ENCODE assay signal across 13 cellular contexts in the genomic region with DNA sequence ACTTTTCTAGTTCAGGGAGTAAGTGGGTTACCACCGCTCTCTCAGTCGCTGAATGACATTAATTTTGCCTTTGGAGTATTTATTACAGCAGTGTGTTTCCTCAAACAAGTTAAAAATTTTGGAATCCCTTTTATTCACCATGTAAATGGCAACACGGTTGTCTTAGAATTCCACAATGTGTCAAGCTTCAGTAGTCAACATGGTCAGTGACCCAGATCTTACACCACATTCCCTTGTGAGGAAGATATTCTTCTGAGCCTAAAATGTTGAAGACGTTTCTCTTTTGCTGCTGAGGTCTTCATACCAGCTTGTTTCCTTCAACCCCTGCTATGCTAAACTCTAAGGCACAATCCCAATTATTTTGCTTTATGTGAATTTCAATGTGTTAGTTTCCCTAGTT. TPM values are rescaled to one million over a fixed set of nuclear protein-coding genes. Genes with fewer than 3 reads are reported as not detected.
A peak's percentile ranks its signal among the peaks of the same experiment; 100 is the strongest.
DNase-seq lines count a peak whose midpoint lies in the region; ATAC-seq and TF ChIP-seq lines count a peak whose summit lies in the region.
"Had no signal": no experiment of that assay in that cellular context is flagged by ENCODE, and none has a peak within 500 bp of the region (broad histone marks: within the 10 kb centered on the region; RNA-seq: fewer than 3 reads in every experiment).

No MANE protein-coding gene starts in this region.

- no CpG with 5 or more reads among the region's 4 CpGs for WGBS in mesendoderm (ENCODE audit: extremely low coverage, insufficient coverage, low lambda C conversion rate)

- no peaks in the 10 kb centered on the region for H3K36me3 ChIP-seq in mesendoderm (ENCODE audit: control insufficient read depth, insufficient read depth, low read length)

- no peak overlapping the region for H4K8ac ChIP-seq in mesendoderm (ENCODE audit: low read depth, low read length)

- H3K56ac ChIP-seq in mesendoderm (ENCODE audit: low read length) = no peak overlapping the region

- no peaks in the 10 kb centered on the region for H3K79me2 ChIP-seq in mesendoderm (ENCODE audit: control insufficient read depth, insufficient read depth, low read length)

- H3K4me3 ChIP-seq in epithelial cell of proximal tubule (ENCODE audit: low read depth, low read length) = no peak overlapping the region
- H3K4me3 ChIP-seq in mesendoderm (ENCODE audit: low read length) = no peak overlapping the region
- H3K4me3 ChIP-seq: GM12878, GM23248 had no signal

- H4K5ac ChIP-seq in mesendoderm (ENCODE audit: low read length) = no peak overlapping the region

- H2BK15ac ChIP-seq in mesendoderm (replicated peaks; ENCODE audit: low read depth) = no peak overlapping the region

- H3K9ac ChIP-seq in mesendoderm (ENCODE audit: low read length) = no peak overlapping the region
- H3K9ac ChIP-seq: GM23248 had no signal

- no peak overlapping the region for H3K4me2 ChIP-seq in mesendoderm (ENCODE audit: low read length)

- no peak for ATAC-seq in GM19328 (IDR thresholded peaks at IDR 0.05; ENCODE audit: unreplicated experiment)
- ATAC-seq in GM19452 (IDR thresholded peaks at IDR 0.05; ENCODE audit: unreplicated experiment) = no peak

- no peak for TF ChIP-seq CTCF in epithelial cell of proximal tubule (conservative IDR thresholded peaks at IDR 0.05; ENCODE audit: low read depth, low read length)

- peaks cover 4% of the 10 kb centered on the region for H3K4me1 ChIP-seq in mesendoderm (ENCODE audit: control insufficient read depth, low read depth, low read length)
- H3K4me1 ChIP-seq: Caco-2 had no signal

- H3K79me1 ChIP-seq in mesendoderm (ENCODE audit: low read length) = no peaks in the 10 kb centered on the region

- H3K4ac ChIP-seq in mesendoderm (ENCODE audit: low read depth, low read length) = no peak overlapping the region

- H3K18ac ChIP-seq in mesendoderm (ENCODE audit: low read length) = peak overlapping the region; percentile 98

- H3K27me3 ChIP-seq in mesendoderm (ENCODE audit: insufficient read depth, low read length, poor library complexity) = no peaks in the 10 kb centered on the region

- no peak overlapping the region for H2BK5ac ChIP-seq in mesendoderm (ENCODE audit: low read length)

- H2AK5ac ChIP-seq in mesendoderm (ENCODE audit: low read length) = no peak overlapping the region

- no peak overlapping the region for H3K27ac ChIP-seq in mesendoderm (ENCODE audit: low read depth, low read length)
- H3K27ac ChIP-seq: GM23248 had no signal

- H2BK120ac ChIP-seq in mesendoderm (ENCODE audit: low read depth, low read length) = peak overlapping the region; percentile 92

- DNase-seq in epithelial cell of proximal tubule (ENCODE audit: low read depth) = peak; percentile 35
- no peak for DNase-seq in mesendoderm
- DNase-seq in renal cortical epithelial cell (ENCODE audit: low read depth) = peak; percentile 40
- DNase-seq in NCI-H774 (lab: John Stamatoyannopoulos, UW) = no peak
- DNase-seq: C1 segment of cervical spinal cord had no signal

- H3K23ac ChIP-seq in mesendoderm (ENCODE audit: low read length) = no peak overlapping the region

RNA-seq across cellular contexts. Expression of a gene that starts 17.5 kb away (rescaled TPM):
- 0.75 and 1.4 TPM in 2 replicates for total RNA-seq in epithelial cell of proximal tubule
- polyA plus RNA-seq in mesendoderm (2013, experiment 1 of 2) = 73.5 TPM
- polyA plus RNA-seq in mesendoderm (2013, experiment 2 of 2) = 73.8 TPM
- 0.35 and 0.99 TPM in 2 replicates for total RNA-seq in renal cortical epithelial cell
- total RNA-seq: A172; Caco-2; CD4-positive, CD25-positive, alpha-beta regulatory T cell; CD8-positive, alpha-beta T cell had no signal
- polyA plus RNA-seq: CD4-positive, CD25-positive, alpha-beta regulatory T cell; GM12878 had no signal

Comparison
In these comparisons a context has a peak if more than half of its experiments do, and no peak if none do; other contexts are left out.
1. DNase-seq: peak in epithelial cell of proximal tubule (single experiment) and renal cortical epithelial cell (single experiment); none in mesendoderm (single experiment) and NCI-H774 (single experiment).